2 cellular contexts compared by ENCODE assay signal in genomic region chr6:147248859-147249258, GRCh38.
TF ChIP-seq lines count a peak whose summit lies in the region.

No MANE protein-coding gene starts in this region.

TF ChIP-seq in GM23338, 12 proteins besides CTCF, POLR2A, EP300 and RAD21 (continued from another document):
- no peak for TF ChIP-seq STAT1 (IDR thresholded peaks at IDR 0.05; ENCODE audit: unreplicated experiment)
- no peak for TF ChIP-seq EZH2phosphoT487 (IDR thresholded peaks at IDR 0.05; ENCODE audit: unreplicated experiment)
- TF ChIP-seq EZH2 (IDR thresholded peaks at IDR 0.05; ENCODE audit: low read depth, unreplicated experiment) = no peak
- TF ChIP-seq NANOG (IDR thresholded peaks at IDR 0.05; ENCODE audit: borderline replicate concordance) = no peak
- TF ChIP-seq JUNB (IDR thresholded peaks at IDR 0.05; ENCODE audit: unreplicated experiment) = no peak
- no peak for TF ChIP-seq CREB1 (CRISPR knock-in tag; IDR thresholded peaks at IDR 0.05; ENCODE audit: low read depth)
- TF ChIP-seq ZNF462 (CRISPR knock-in tag; IDR thresholded peaks at IDR 0.05) = no peak

TF ChIP-seq in K562, 482 proteins besides CTCF, POLR2A, EP300 and RAD21 (continued from another document):
- TF ChIP-seq ZNF561 (CRISPR knock-in tag; conservative IDR thresholded peaks at IDR 0.05) = no peak
